ENCODE assay signal across 30 cellular contexts in genomic region chr1:198500026-198500425, GRCh38. TPM values are rescaled to one million over a fixed set of nuclear protein-coding genes. Genes with fewer than 3 reads are reported as not detected.
"Had no signal": no experiment of that assay in that cellular context is flagged by ENCODE, and none has a peak within 500 bp of the region (broad histone marks: within the 10 kb centered on the region; RNA-seq: fewer than 3 reads in every experiment).

No MANE protein-coding gene starts in this region.

- H3K4me3 Mint-ChIP-seq: activated CD4-positive, alpha-beta T cell treated with anti-CD3 and anti-CD28 coated beads, Interleukin-2, amount 10 ng/mL, durations not matched to agents 24 days and 14 days; activated CD8-positive, alpha-beta T cell treated with anti-CD3 and anti-CD28 coated beads, Interleukin-2, amount 10 ng/mL, durations not matched to agents 7 days and 5 days; activated naive CD8-positive, alpha-beta T cell treated with anti-CD3 and anti-CD28 coated beads, Interleukin-2, amount 50 U/mL, for 24 hours; activated T-helper 1 cell treated with anti-CD3 and anti-CD28 coated beads, Interleukin-12 subunit alpha, Interleukin-12 subunit beta, Interleukin-2, Interleukin-4 antibody, amounts not matched to agents 30 ng/mL and 10 ng/mL and 1 ng/mL, durations not matched to agents 14 hours and 24 hours and 36 hours; neural progenitor cell had no signal

- H3K27ac ChIP-seq: body of pancreas, esophagus squamous epithelium, gastroesophageal sphincter, neural progenitor cell, sigmoid colon, thyroid gland, upper lobe of right lung had no signal

- H3K4me3 ChIP-seq: body of pancreas, esophagus squamous epithelium, gastroesophageal sphincter, heart left ventricle, neural progenitor cell, sigmoid colon, thyroid gland, upper lobe of right lung had no signal

- H3K27me3 Mint-ChIP-seq: activated CD4-positive, alpha-beta T cell treated with anti-CD3 and anti-CD28 coated beads, Interleukin-2, amount 10 ng/mL, durations not matched to agents 24 days and 14 days; activated naive CD8-positive, alpha-beta T cell treated with anti-CD3 and anti-CD28 coated beads, Interleukin-2, amount 50 U/mL, for 24 hours; naive B cell; progenitor cell of endocrine pancreas had no signal

- H3K27me3 ChIP-seq: body of pancreas, esophagus squamous epithelium, gastroesophageal sphincter, heart left ventricle, neural progenitor cell, sigmoid colon, thyroid gland, upper lobe of right lung had no signal

- H3K36me3 Mint-ChIP-seq: naive B cell, neural progenitor cell had no signal

- H3K27ac Mint-ChIP-seq: activated CD4-positive, alpha-beta T cell treated with anti-CD3 and anti-CD28 coated beads, Interleukin-2, amount 10 ng/mL, durations not matched to agents 24 days and 14 days; activated CD8-positive, alpha-beta T cell treated with anti-CD3 and anti-CD28 coated beads, Interleukin-2, amount 10 ng/mL, durations not matched to agents 7 days and 5 days; activated naive CD8-positive, alpha-beta T cell treated with anti-CD3 and anti-CD28 coated beads, Interleukin-2, amount 50 U/mL, for 24 hours; activated T-helper 1 cell treated with anti-CD3 and anti-CD28 coated beads, Interleukin-12 subunit alpha, Interleukin-12 subunit beta, Interleukin-2, Interleukin-4 antibody, amounts not matched to agents 30 ng/mL and 10 ng/mL and 1 ng/mL, durations not matched to agents 14 hours and 24 hours and 36 hours; neural progenitor cell; progenitor cell of endocrine pancreas had no signal

- H3K9me3 ChIP-seq: body of pancreas, thyroid gland, upper lobe of right lung had no signal

- ATAC-seq: activated CD4-positive, CD25-positive, alpha-beta regulatory T cell treated with anti-CD3 and anti-CD28 coated beads, Interleukin-2, amount 50 U/mL, for 24 hours; activated CD8-positive, alpha-beta T cell treated with anti-CD3 and anti-CD28 coated beads, Interleukin-2, amount 10 ng/mL, durations not matched to agents 7 days and 5 days; activated naive CD8-positive, alpha-beta T cell treated with anti-CD3 and anti-CD28 coated beads, Interleukin-2, amount 50 U/mL, for 24 hours; body of pancreas; gastroesophageal sphincter; left cardiac atrium; upper lobe of right lung had no signal

- H3K4me1 ChIP-seq: body of pancreas, gastroesophageal sphincter, neural progenitor cell, sigmoid colon, thyroid gland, upper lobe of right lung had no signal

- DNase-seq: activated CD4-positive, alpha-beta T cell treated with anti-CD3 and anti-CD28 coated beads, Interleukin-2, amount 10 ng/mL, durations not matched to agents 24 days and 14 days; activated CD8-positive, alpha-beta T cell treated with anti-CD3 and anti-CD28 coated beads, Interleukin-2, amount 10 ng/mL, durations not matched to agents 7 days and 5 days; activated gamma-delta T cell; activated naive CD4-positive, alpha-beta T cell treated with anti-CD3 and anti-CD28 coated beads, Interleukin-2, amount 50 U/mL, for 16 hours; activated naive CD8-positive, alpha-beta T cell treated with anti-CD3 and anti-CD28 coated beads, Interleukin-2, amount 50 U/mL, for 24 hours; body of pancreas; esophagus squamous epithelium; heart left ventricle; islet precursor cell; left cardiac atrium; naive B cell; retina; sigmoid colon; stimulated activated CD4-positive, alpha-beta T cell treated with anti-CD3 and anti-CD28 coated beads, Interleukin-4, amount 100 ng/mL, for 1 hour; stimulated activated naive CD4-positive, alpha-beta T cell treated with Interleukin-2 at 50 U/mL for 16 hours; thyroid gland; upper lobe of right lung had no signal

- H3K36me3 ChIP-seq: esophagus squamous epithelium, gastroesophageal sphincter, heart left ventricle, neural progenitor cell, sigmoid colon, thyroid gland, upper lobe of right lung had no signal

RNA-seq across cellular contexts. Expression of gene ATP6V1G3, which starts 40.5 kb away (rescaled TPM):
- total RNA-seq: activated CD4-positive, alpha-beta T cell treated with anti-CD3 and anti-CD28 coated beads, Interleukin-2, amount 10 ng/mL, durations not matched to agents 24 days and 14 days; activated CD8-positive, alpha-beta T cell treated with anti-CD3 and anti-CD28 coated beads, Interleukin-2, amount 10 ng/mL, durations not matched to agents 7 days and 5 days; activated T-helper 1 cell treated with anti-CD3 and anti-CD28 coated beads, Interleukin-12 subunit alpha, Interleukin-12 subunit beta, Interleukin-2, Interleukin-4 antibody, amounts not matched to agents 30 ng/mL and 10 ng/mL and 1 ng/mL, durations not matched to agents 14 hours and 24 hours and 36 hours; body of pancreas; cardiac septum; chondrocyte; dermis microvascular lymphatic vessel endothelial cell; esophagus squamous epithelium; gastroesophageal sphincter; heart left ventricle; left cardiac atrium; liver; mononuclear cell; omental fat pad; progenitor cell of endocrine pancreas; sigmoid colon; subcutaneous adipose tissue; T-helper 2 cell treated with Interferon-gamma antibody and Interleukin-4, amounts not matched to agents 100 ng/mL and 5 ng/mL, for 36 hours; thyroid gland; upper lobe of right lung had no signal
